8 cellular contexts compared by ENCODE assay signal in the genomic region with DNA sequence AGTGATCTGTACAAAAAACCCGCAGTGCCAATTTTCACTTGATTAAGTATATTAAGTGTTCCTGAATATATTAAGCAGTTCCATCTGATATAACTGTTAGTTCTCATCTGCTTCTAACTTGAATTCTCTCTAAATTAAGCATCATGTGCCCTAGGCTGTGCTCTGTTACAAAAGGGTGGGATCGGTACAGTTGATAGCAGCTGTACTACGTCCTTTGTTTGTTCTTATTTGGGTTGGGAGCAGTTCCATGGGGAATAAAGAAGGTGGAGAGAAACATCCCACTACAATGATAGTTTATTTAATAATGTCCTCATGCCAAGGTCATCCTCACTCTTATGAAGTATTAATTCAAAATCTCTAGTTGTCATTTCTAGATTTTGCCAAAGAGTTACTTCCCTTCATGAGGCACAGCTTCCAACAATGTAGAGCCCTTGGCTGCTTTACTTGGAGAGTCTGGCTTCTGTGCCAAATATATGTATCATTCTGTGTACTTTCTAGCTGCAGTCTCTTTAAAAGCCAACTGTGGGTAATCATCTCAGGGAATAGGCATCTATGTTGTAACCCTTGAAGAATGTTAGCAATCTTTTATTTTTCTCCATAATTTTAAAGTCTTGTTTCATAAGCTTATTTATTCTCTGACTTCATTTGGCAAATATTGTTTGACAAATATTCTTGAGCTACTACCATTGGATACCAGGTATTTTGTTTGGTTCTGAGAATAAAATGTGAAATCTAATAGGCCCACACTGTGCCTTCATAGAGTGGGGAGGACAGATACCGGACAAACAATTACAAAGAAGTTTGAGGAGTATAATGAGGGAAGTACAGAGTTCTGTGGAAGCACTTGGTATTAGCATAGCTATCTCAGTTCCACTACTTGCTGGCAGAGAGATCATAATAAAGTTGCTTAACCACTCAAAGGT. TPM values are rescaled to one million over a fixed set of nuclear protein-coding genes. Genes with fewer than 3 reads are reported as not detected.
DNase-seq lines count a peak whose midpoint lies in the region; ATAC-seq, FAIRE-seq and TF ChIP-seq lines count a peak whose summit lies in the region.
"Had no signal": no experiment of that assay in that cellular context is flagged by ENCODE, and none has a peak within 500 bp of the region (broad histone marks: within the 10 kb centered on the region; RNA-seq: fewer than 3 reads in every experiment).

No MANE protein-coding gene starts in this region.

- no peak for TF ChIP-seq RAD21 in GM12878 (IDR thresholded peaks at IDR 0.05; ENCODE audit: insufficient read depth, low read depth, low read length)

- H3K4me3 ChIP-seq in KMS-11 (IDR thresholded peaks at IDR 0.05; ENCODE audit: insufficient read depth, low read depth, low read length) (no peak overlapping the region), GM12878 (no peak overlapping the region), keratinocyte (ENCODE audit: control insufficient read depth in 2 of 3, extremely low read depth in 1 of 3, insufficient read depth in 2 of 3, low read depth in 1 of 3, low read length in 3 of 3) (peak overlapping the region in 2 of 3 experiments; percentile 13 to 15), tibial nerve (no peak overlapping the region)

- POLR2A ChIA-PET in GM12878 (lab: Charles Lee): no interaction called here

- in situ Hi-C loops in GM12878 (cut with MboI): no loop called here

- no peaks in the 10 kb centered on the region for H3K36me3 Mint-ChIP-seq in progenitor cell of endocrine pancreas (ENCODE audit: insufficient read depth)

- DNase-seq in GM12878 (ENCODE audit: low read depth, low spot score): no peak
- DNase-seq in keratinocyte (ENCODE audit: low read depth, low spot score): no peak
- no peak for DNase-seq in tibial nerve (ENCODE audit: low spot score in 2 of 2)
- DNase-seq in NCI-H2107 (lab: John Stamatoyannopoulos, UW): no peak
- no peak for DNase-seq in progenitor cell of endocrine pancreas (ENCODE audit: low spot score, unreplicated experiment)
- DNase-seq in cerebellar cortex (ENCODE audit: low spot score): no peak
- DNase-seq: retina had no signal

- H3K9ac ChIP-seq in KMS-11 (no peak overlapping the region), GM12878 (ENCODE audit: control insufficient read depth, insufficient read depth, low read length) (no peak overlapping the region), keratinocyte (ENCODE audit: control insufficient read depth, extremely low read depth, insufficient read depth, low read length) (no peak overlapping the region)

- no TSS peak for BruUV-seq in GM12878 (replicated peaks; lab: Mats Ljungman, UMichigan)

- FAIRE-seq in GM12878 (lab: Jason Lieb, UNC): peak; percentile 61
- FAIRE-seq in keratinocyte (lab: Jason Lieb, UNC): peak; percentile 91

- no peak for TF ChIP-seq POLR2A in GM12878 (IDR thresholded peaks at IDR 0.05; ENCODE audit: low read depth, low read length)
- no peak for TF ChIP-seq POLR2A in tibial nerve (IDR thresholded peaks at IDR 0.05)

- H3K4me1 ChIP-seq in KMS-11 (ENCODE audit: low read depth, poor library complexity, severe bottlenecking): peaks cover 18% of the 10 kb centered on the region
- H3K4me1 ChIP-seq in GM12878 (ENCODE audit: control insufficient read depth, insufficient read depth, low read length): no peaks in the 10 kb centered on the region
- peaks cover 21% of the 10 kb centered on the region for H3K4me1 ChIP-seq in keratinocyte (ENCODE audit: control insufficient read depth, extremely low read depth, insufficient read depth, low read length)
- peaks cover 0 to 30% (median 11%) of the 10 kb centered on the region in 4 donors for H3K4me1 ChIP-seq in tibial nerve

- no peak overlapping the region for H3K27ac Mint-ChIP-seq in progenitor cell of endocrine pancreas

- SMC1A ChIA-PET in GM12878 (lab: Charles Lee; ENCODE audit: uncharacterized antibody, unreplicated experiment): interaction anchor here (1.2 to 1.9 kb wide), 4 partner anchors 11 to 201 kb away, joined by 3 to 12 read pairs (median 4); no protein-coding TSS in a partner anchor

- no peaks in the 10 kb centered on the region; the same call in 1 of the 2 replicates for H3K27me3 ChIP-seq in KMS-11 (ENCODE audit: insufficient read depth, low read depth)
- H3K27me3 ChIP-seq in GM12878 (replicated peaks in 1 of 2; ENCODE audit: control insufficient read depth in 2 of 2, insufficient read depth in 2 of 2, low read length in 1 of 2): no peaks in the 10 kb centered on the region
- no peaks in the 10 kb centered on the region for H3K27me3 ChIP-seq in keratinocyte (ENCODE audit: control insufficient read depth, extremely low read depth, insufficient read depth, low read length)
- H3K27me3 ChIP-seq in tibial nerve: no peaks in the 10 kb centered on the region

- dilution Hi-C loops in keratinocyte (cut with MboI; ENCODE audit: extremely low pct_ligation_motif_present, low sequenced_read_pairs): no loop called here

- TF ChIP-seq CTCF in KMS-11 (conservative IDR thresholded peaks at IDR 0.05; ENCODE audit: low read depth, low read length) (no peak), GM12878 (IDR thresholded peaks at IDR 0.05 in 2 of 3, conservative IDR thresholded peaks at IDR 0.05 in 1 of 3; ENCODE audit: control insufficient read depth in 2 of 3, extremely low read depth in 1 of 3, insufficient read depth in 1 of 3, low read depth in 3 of 3, low read length in 3 of 3) (no peak), keratinocyte (optimal IDR thresholded peaks at IDR 0.05 in 1 of 3, IDR thresholded peaks at IDR 0.05 in 1 of 3, conservative IDR thresholded peaks at IDR 0.05 in 1 of 3; ENCODE audit: extremely low read depth in 1 of 3, insufficient read depth in 2 of 3, low read length in 3 of 3) (no peak), tibial nerve (IDR thresholded peaks at IDR 0.05) (peak in 2 of 5 experiments; percentile 10 to 12), progenitor cell of endocrine pancreas (IDR thresholded peaks at IDR 0.05; ENCODE audit: unreplicated experiment) (no peak)

- H3K79me2 ChIP-seq in KMS-11 (ENCODE audit: insufficient read depth, low read depth): no peaks in the 10 kb centered on the region
- H3K79me2 ChIP-seq in GM12878 (ENCODE audit: control insufficient read depth, insufficient read depth, low read length): no peaks in the 10 kb centered on the region
- no peaks in the 10 kb centered on the region for H3K79me2 ChIP-seq in keratinocyte (ENCODE audit: control insufficient read depth, insufficient read depth, low read length)

- H3K4me3 Mint-ChIP-seq in progenitor cell of endocrine pancreas (ENCODE audit: low read depth): no peak overlapping the region

- RAD21 ChIA-PET in GM12878 (lab: Charles Lee; ENCODE audit: unreplicated experiment): no interaction called here

- 78% methylated on average over 4 of the region's 4 CpGs for WGBS in GM12878 (ENCODE audit: insufficient coverage, insufficient replicate concordance, low lambda C conversion rate, missing lambda C conversion rate)
- 30 to 36% methylated on average over 4 of the region's 4 CpGs for WGBS in tibial nerve, 2 donors

- no peaks in the 10 kb centered on the region for H3K4me1 Mint-ChIP-seq in progenitor cell of endocrine pancreas (ENCODE audit: low read depth)

- H3K36me3 ChIP-seq in KMS-11 (ENCODE audit: insufficient read depth) (no peaks in the 10 kb centered on the region), GM12878 (ENCODE audit: control insufficient read depth in 2 of 2, insufficient read depth in 2 of 2, low read length in 1 of 2) (no peaks in the 10 kb centered on the region), keratinocyte (ENCODE audit: control insufficient read depth in 2 of 2, extremely low read depth in 1 of 2, insufficient read depth in 2 of 2, low read length in 2 of 2) (no peaks in the 10 kb centered on the region), tibial nerve (no peaks in the 10 kb centered on the region)

- H3K27ac ChIP-seq in KMS-11 (no peak overlapping the region), GM12878 (ENCODE audit: control insufficient read depth, insufficient read depth) (no peak overlapping the region), keratinocyte (ENCODE audit: control insufficient read depth, insufficient read depth, low read length) (peak overlapping the region; percentile 16), tibial nerve (peak overlapping the region in 3 of 4 donors; percentile 58 to 84 (median 81))

- CTCF ChIA-PET in GM12878 (lab: Yijun Ruan, JAX): interaction anchor here (0.7 to 1.1 kb wide), 4 partner anchors 11 to 213 kb away, joined by 3 to 4 read pairs (median 4); no protein-coding TSS in a partner anchor

- intact Hi-C loops in GM12878 (cut with micrococcal nuclease; ENCODE audit: unreplicated experiment): no loop called here

- H3K4me2 ChIP-seq in KMS-11: 0 out of 2 replicates have a peak overlapping the region, but pooled peaks have one; percentile 36
- no peak overlapping the region for H3K4me2 ChIP-seq in GM12878 (ENCODE audit: control insufficient read depth, insufficient read depth)
- H3K4me2 ChIP-seq in keratinocyte (ENCODE audit: control insufficient read depth, extremely low read depth, insufficient read depth, low read depth, low read length): peak overlapping the region; percentile 58

- H3K9me1 ChIP-seq in keratinocyte (ENCODE audit: control insufficient read depth, extremely low read depth, insufficient read depth, low read length): no peaks in the 10 kb centered on the region

- H2AFZ ChIP-seq in KMS-11 (ENCODE audit: low read depth): no peak overlapping the region
- H2AFZ ChIP-seq in GM12878 (ENCODE audit: control insufficient read depth, low read depth, low read length): no peak overlapping the region
- H2AFZ ChIP-seq in keratinocyte (ENCODE audit: control insufficient read depth, low read length): peak overlapping the region; percentile 36

- no peaks in the 10 kb centered on the region for H4K20me1 ChIP-seq in KMS-11 (ENCODE audit: insufficient read depth)
- H4K20me1 ChIP-seq in GM12878 (ENCODE audit: control insufficient read depth, insufficient read depth): no peaks in the 10 kb centered on the region
- no peaks in the 10 kb centered on the region for H4K20me1 ChIP-seq in keratinocyte (ENCODE audit: control insufficient read depth, extremely low read depth, insufficient read depth, low read length)

- no peaks in the 10 kb centered on the region for H3K9me3 Mint-ChIP-seq in progenitor cell of endocrine pancreas (ENCODE audit: low read depth)

- H3K9me3 ChIP-seq in GM12878 (replicated peaks; ENCODE audit: control insufficient read depth, insufficient read depth, low read length): peaks cover 2% of the 10 kb centered on the region; the same call in 2 of the 3 replicates
- no peaks in the 10 kb centered on the region for H3K9me3 ChIP-seq in keratinocyte (ENCODE audit: control insufficient read depth, low read depth, low read length)
- peaks cover 0 to 6% (median 0%) of the 10 kb centered on the region in 4 donors for H3K9me3 ChIP-seq in tibial nerve

- no peak for TF ChIP-seq EP300 in GM12878 (IDR thresholded peaks at IDR 0.05; ENCODE audit: borderline replicate concordance in 1 of 2, control insufficient read depth in 1 of 2, low read depth in 2 of 2, low read length in 2 of 2)
- TF ChIP-seq EP300 in tibial nerve (IDR thresholded peaks at IDR 0.05): peak in 1 of 2 donors; percentile 56

- H3K27me3 Mint-ChIP-seq in progenitor cell of endocrine pancreas: no peaks in the 10 kb centered on the region

- no peak for ATAC-seq in GM12878

RNA-seq across cellular contexts. Expression of a gene that starts 22.4 kb away (rescaled TPM):
- 36.4 and 49.5 TPM in 2 replicates for total RNA-seq in GM12878 (2013; cell fraction: nucleolus; rRNA removed)
- total RNA-seq in GM12878 (2014; rRNA removed) (16.9 and 23.0 TPM in 2 replicates), GM12878 (2014; rRNA removed; fragmentation: Illumina TruSeq; extraction: Trizol) (14.3 and 16.0 TPM in 2 replicates), GM12878 (2021) (10.3 and 11.9 TPM in 2 replicates), tibial nerve (100 to 1,000 TPM; 188 to 372 (median 296) TPM), progenitor cell of endocrine pancreas (15.1 and 17.7 TPM in 2 replicates)
- 3.6 TPM for polyA plus RNA-seq in GM12878 (2011; ENCODE audit: low read depth)
- polyA plus RNA-seq in GM12878 (2011; rRNA removed) (1.7 and 2.2 TPM in 2 replicates), GM12878 (2014; fragmentation: Illumina TruSeq; extraction: Trizol) (8.3 and 9.6 TPM in 2 replicates), GM12878 (2014; fragmentation: Nextera tagmentation; extraction: Ambion mirVana) (1 to 10 TPM; 1.7 to 1.9 TPM), GM12878 (2014; rRNA removed) (3.3 and 3.8 TPM in 2 replicates), GM12878 (2016; fragmentation: Nextera tagmentation; extraction: Ambion mirVana) (1 to 10 TPM; 4.1 to 4.9 TPM), keratinocyte (7.7 to 19.4 TPM (median 13.4 TPM) in 3 replicates)
- polyA plus RNA-seq in GM12878 (2011; cell fraction: cytosol; rRNA removed): 0.95 and 1.3 TPM in 2 replicates
- 1.6 and 2.3 TPM in 2 replicates for polyA plus RNA-seq in GM12878 (2011; cell fraction: nucleus; rRNA removed)
- 4.4 and 6.7 TPM in 2 replicates for polyA plus RNA-seq in GM12878 (2012)
- 1.5 and 6.5 TPM in 2 replicates for polyA minus RNA-seq in GM12878 (2011; rRNA and poly(A)+ RNA removed)
- polyA minus RNA-seq in GM12878 (2011; cell fraction: cytosol; rRNA and poly(A)+ RNA removed): 1.9 and 4.0 TPM in 2 replicates
- polyA minus RNA-seq in GM12878 (2011; cell fraction: nucleus; rRNA and poly(A)+ RNA removed): 5.7 and 7.2 TPM in 2 replicates
- polyA plus RNA-seq in keratinocyte (2011; ENCODE audit: low read depth): 21.0 TPM
- 10.3 and 22.8 TPM in 2 replicates for polyA plus RNA-seq in keratinocyte (2011; cell fraction: cytosol; rRNA removed)
- 32.8 and 37.0 TPM in 2 replicates for polyA plus RNA-seq in keratinocyte (2011; cell fraction: nucleus; rRNA removed)
- polyA plus RNA-seq in keratinocyte (2012; ENCODE audit: low replicate concordance): 22.8 and 26.4 TPM in 2 replicates
- 13.9 to 50.5 TPM (median 20.1 TPM) in 3 replicates for polyA minus RNA-seq in keratinocyte
- polyA minus RNA-seq in keratinocyte (2011; cell fraction: cytosol; rRNA and poly(A)+ RNA removed): 22.3 TPM
- 41.2 and 94.2 TPM in 2 replicates for polyA minus RNA-seq in keratinocyte (2011; cell fraction: nucleus; rRNA and poly(A)+ RNA removed)

Comparison
In these comparisons a context has a peak if more than half of its experiments do, and no peak if none do; other contexts are left out.
1. H3K27ac ChIP-seq: peak in keratinocyte (single experiment) and tibial nerve (3 of 4); none in KMS-11 (single experiment) and GM12878 (single experiment).
2. H3K4me3 ChIP-seq: peak in keratinocyte (2 of 3); none in KMS-11 (single experiment), GM12878 (single experiment) and tibial nerve (0 of 4).